ENCODE assay signal across 8 cellular contexts in genomic region chr19:40662925-40663711, GRCh38. TPM values are rescaled to one million over a fixed set of nuclear protein-coding genes. Genes with fewer than 3 reads are reported as not detected.
DNase-seq lines count a peak whose midpoint lies in the region; ATAC-seq and TF ChIP-seq lines count a peak whose summit lies in the region.

No MANE protein-coding gene starts in this region.

- peak; percentile 94 for TF ChIP-seq CTCF in DND-41 (IDR thresholded peaks at IDR 0.05; ENCODE audit: borderline replicate concordance, extremely low read depth, low read length, poor library complexity, severe bottlenecking)
- peak; percentile 99 for TF ChIP-seq CTCF in foreskin keratinocyte (conservative IDR thresholded peaks at IDR 0.05)
- TF ChIP-seq CTCF in stomach (IDR thresholded peaks at IDR 0.05): peak in 4 of 7 experiments; percentile 96 to 98 (median 97)

- H3K36me3 ChIP-seq in DND-41 (ENCODE audit: insufficient read depth, low read length) (no peaks in the 10 kb centered on the region), neuron (ENCODE audit: insufficient read depth, low read length) (peaks cover 12% of the 10 kb centered on the region), stomach (peaks cover 2 to 16% (median 15%) of the 10 kb centered on the region in 4 donors)

- DNase-seq in DND-41: peak; percentile 88
- peak; percentile 63 to 66 for DNase-seq in Kasumi-1 (lab: John Stamatoyannopoulos, UW)
- peak; percentile 93 for DNase-seq in activated gamma-delta T cell treated with anti-CD3 and anti-CD28 coated beads, Interleukin-2, amount 50 U/mL, for 16 hours (ENCODE audit: low read depth)
- peak in 1 of 2 donors; percentile 52 for DNase-seq in foreskin keratinocyte
- DNase-seq in stomach: peak; percentile 94

- H3K79me2 ChIP-seq in DND-41 (ENCODE audit: insufficient read depth, low read length): no peaks in the 10 kb centered on the region

- H3K27ac ChIP-seq in DND-41 (ENCODE audit: low read length) (peak overlapping the region; percentile 55), foreskin keratinocyte (no peak overlapping the region), stomach (peak overlapping the region; percentile 85 to 93 (median 89))

- TF ChIP-seq EP300 in stomach (IDR thresholded peaks at IDR 0.05): no peak

- peak overlapping the region; percentile 100 for H3K4me2 ChIP-seq in DND-41 (ENCODE audit: insufficient read depth, low read length)

- H3K4me3 ChIP-seq in DND-41 (ENCODE audit: low read depth in 1 of 2, low read length in 2 of 2): peak overlapping the region; percentile 53 to 91; a peak in 3 of 4 replicates
- peak overlapping the region; percentile 80 for H3K4me3 ChIP-seq in neuron (ENCODE audit: low read length)
- peak overlapping the region; percentile 71 to 75 (median 72) for H3K4me3 ChIP-seq in stomach

- intact Hi-C loops in stomach (cut with DNase I; ENCODE audit: low total_unique reads): loop anchor here (5.0 kb wide), 1 partner anchor 144 kb away; no protein-coding TSS in a partner anchor

- H3K9me3 ChIP-seq in DND-41 (ENCODE audit: insufficient read depth, low read length, severe bottlenecking) (no peaks in the 10 kb centered on the region), neuron (ENCODE audit: low read length) (no peaks in the 10 kb centered on the region), stomach (no peaks in the 10 kb centered on the region)

- WGBS in stomach, 5 donors: 0 to 2% (median 1%) methylated on average over 49 to 62 of the region's 62 CpGs

- peak overlapping the region; percentile 94 for H2AFZ ChIP-seq in DND-41 (ENCODE audit: low read depth, low read length)
- peak overlapping the region; percentile 100 for H2AFZ ChIP-seq in neuron (ENCODE audit: low read depth, low read length)

- no peaks in the 10 kb centered on the region for H3K27me3 ChIP-seq in DND-41 (ENCODE audit: insufficient read depth, low read length, poor library complexity)
- H3K27me3 ChIP-seq in foreskin keratinocyte: no peaks in the 10 kb centered on the region
- no peaks in the 10 kb centered on the region for H3K27me3 ChIP-seq in neuron (ENCODE audit: insufficient read depth, low read length)
- H3K27me3 ChIP-seq in stomach: no peaks in the 10 kb centered on the region

- no peaks in the 10 kb centered on the region for H4K20me1 ChIP-seq in DND-41 (ENCODE audit: insufficient read depth, low read length)

- ATAC-seq in DND-41 (ENCODE audit: insufficient read depth, low read depth): peak; percentile 89
- ATAC-seq in GM21786 (IDR thresholded peaks at IDR 0.05; ENCODE audit: unreplicated experiment): peak; percentile 82
- peak; percentile 75 for ATAC-seq in foreskin keratinocyte

- peak; percentile 43; the same call in 1 of the 2 replicates for TF ChIP-seq POLR2A in Raji (IDR thresholded peaks at IDR 0.05; ENCODE audit: insufficient read depth, low read depth, low read length)
- TF ChIP-seq POLR2A in stomach (IDR thresholded peaks at IDR 0.05): no peak

- H3K9ac ChIP-seq in DND-41 (ENCODE audit: low read depth, low read length): peak overlapping the region; percentile 69

- peaks cover 18% of the 10 kb centered on the region for H3K4me1 ChIP-seq in DND-41 (ENCODE audit: insufficient read depth, low read length)
- peaks cover 9% of the 10 kb centered on the region for H3K4me1 ChIP-seq in foreskin keratinocyte
- H3K4me1 ChIP-seq in neuron (ENCODE audit: insufficient read depth, low read length): peaks cover 5% of the 10 kb centered on the region
- peaks cover 12 to 40% (median 23%) of the 10 kb centered on the region in 4 donors for H3K4me1 ChIP-seq in stomach

RNA-seq across cellular contexts. Expression of gene NUMBL, which starts 27.3 kb away (rescaled TPM):
- total RNA-seq in foreskin keratinocyte (10.5 and 12.9 TPM in 2 replicates), stomach (100 to 1,000 TPM in 2 of 5 donors, 10 to 100 TPM in 3; 14.7 to 254 (median 31.6) TPM)
- polyA plus RNA-seq in foreskin keratinocyte (8.5 and 10.2 TPM in 2 replicates), stomach (10 to 100 TPM; 10.1 to 12.9 (median 11.6) TPM)

RNA-seq across cellular contexts. Expression of gene COQ8B, which starts 53.6 kb away (rescaled TPM):
- 20.6 and 24.9 TPM in 2 replicates for total RNA-seq in foreskin keratinocyte
- polyA plus RNA-seq in foreskin keratinocyte: 22.9 and 25.9 TPM in 2 replicates
- total RNA-seq in stomach: 10 to 100 TPM; 40.9 to 91.5 (median 52.3) TPM
- 10 to 100 TPM; 26.9 to 35.2 (median 29.2) TPM for polyA plus RNA-seq in stomach

RNA-seq across cellular contexts. Expression of gene ITPKC, which starts 53.8 kb away (rescaled TPM):
- total RNA-seq in foreskin keratinocyte: 24.1 and 35.7 TPM in 2 replicates
- polyA plus RNA-seq in foreskin keratinocyte: 20.7 and 30.5 TPM in 2 replicates
- 10 to 100 TPM; 17.8 to 84.0 (median 31.4) TPM for total RNA-seq in stomach
- polyA plus RNA-seq in stomach: 10 to 100 TPM; 19.7 to 32.2 (median 20.5) TPM
